ENCODE assay signal across 8 cellular contexts in genomic region chr9:85740821-85741111, GRCh38. TPM values are rescaled to one million over a fixed set of nuclear protein-coding genes. Genes with fewer than 3 reads are reported as not detected.
DNase-seq lines count a peak whose midpoint lies in the region; ATAC-seq and TF ChIP-seq lines count a peak whose summit lies in the region.

No MANE protein-coding gene starts in this region.

- DNase-seq in CD8-positive, alpha-beta T cell: no peak
- DNase-seq in activated CD8-positive, alpha-beta T cell treated with anti-CD3 and anti-CD28 coated beads for 36 hours: no peak
- DNase-seq in left ventricle myocardium superior: no peak
- no peak for DNase-seq in skeletal muscle cell (ENCODE audit: low read depth)
- DNase-seq in kidney tubule cell (ENCODE audit: low spot score): no peak
- DNase-seq in HuH-7.5 (ENCODE audit: low spot score): no peak

- H3K4me3 ChIP-seq in CD8-positive, alpha-beta T cell (ENCODE audit: low read depth, low read length): peak overlapping the region; percentile 89
- peak overlapping the region; percentile 87 for H3K4me3 ChIP-seq in skeletal muscle cell (ENCODE audit: low read depth, low read length)

- intact Hi-C loops in CD8-positive, alpha-beta T cell (cut with DNase I, micrococcal nuclease): loop anchor here (1.0 to 5.0 kb wide), 7 partner anchors 17 to 1818 kb away; partner anchors contain the start of genes ISCA1 (in 1 of the 2), KIF27 (in 1 of the 2), NAA35 (in 1 of the 2) and TUT7 (in 1 of the 2)
- intact Hi-C loops in activated CD8-positive, alpha-beta T cell treated with anti-CD3 and anti-CD28 coated beads for 36 hours (cut with micrococcal nuclease): loop anchor here (5.0 kb wide), 1 partner anchor 202 kb away; the partner anchor contains the start of gene NAA35
- intact Hi-C loops in left ventricle myocardium superior (cut with micrococcal nuclease): no loop called here

- no peaks in the 10 kb centered on the region for H3K27me3 Mint-ChIP-seq in CD8-positive, alpha-beta T cell (ENCODE audit: low read depth)
- peaks cover 3% of the 10 kb centered on the region for H3K27me3 Mint-ChIP-seq in activated CD8-positive, alpha-beta T cell treated with anti-CD3 and anti-CD28 coated beads for 36 hours

- POLR2A ChIA-PET in CD8-positive, alpha-beta T cell (lab: Charles Lee): interaction anchor here (1.0 to 6.4 kb wide), 6 partner anchors 17 to 542 kb away, joined by 3 to 50 read pairs (median 4); partner anchors contain the start of gene ISCA1
- POLR2A ChIA-PET in activated CD8-positive, alpha-beta T cell treated with anti-CD3 and anti-CD28 coated beads for 36 hours (lab: Charles Lee): interaction anchor here (0.9 to 1.5 kb wide), 4 partner anchors 11 to 542 kb away, joined by 3 to 4 read pairs (median 4); partner anchors contain the start of gene ISCA1

- no peaks in the 10 kb centered on the region for H3K9me3 Mint-ChIP-seq in CD8-positive, alpha-beta T cell
- H3K9me3 Mint-ChIP-seq in activated CD8-positive, alpha-beta T cell treated with anti-CD3 and anti-CD28 coated beads for 36 hours: no peaks in the 10 kb centered on the region

- CTCF ChIA-PET in CD8-positive, alpha-beta T cell (lab: Charles Lee): interaction anchor here (0.7 to 4.7 kb wide), 5 partner anchors 11 to 42 kb away, joined by 3 to 21 read pairs (median 3); no protein-coding TSS in a partner anchor
- CTCF ChIA-PET in activated CD8-positive, alpha-beta T cell treated with anti-CD3 and anti-CD28 coated beads for 36 hours (lab: Charles Lee): interaction anchor here (1.3 to 5.2 kb wide), 4 partner anchors 25 to 130 kb away, joined by 3 to 27 read pairs (median 5); no protein-coding TSS in a partner anchor

- H3K4me1 Mint-ChIP-seq in CD8-positive, alpha-beta T cell (ENCODE audit: low read depth): peaks cover 40% of the 10 kb centered on the region
- H3K4me1 Mint-ChIP-seq in activated CD8-positive, alpha-beta T cell treated with anti-CD3 and anti-CD28 coated beads for 36 hours (ENCODE audit: low read depth): peaks cover 38% of the 10 kb centered on the region

- H3K27ac Mint-ChIP-seq in CD8-positive, alpha-beta T cell: peak overlapping the region; percentile 98
- peak overlapping the region; percentile 97 for H3K27ac Mint-ChIP-seq in activated CD8-positive, alpha-beta T cell treated with anti-CD3 and anti-CD28 coated beads for 36 hours

- peaks cover 9% of the 10 kb centered on the region for H3K36me3 Mint-ChIP-seq in CD8-positive, alpha-beta T cell
- no peaks in the 10 kb centered on the region for H3K36me3 Mint-ChIP-seq in activated CD8-positive, alpha-beta T cell treated with anti-CD3 and anti-CD28 coated beads for 36 hours (ENCODE audit: low read depth)

- H3K4me3 Mint-ChIP-seq in CD8-positive, alpha-beta T cell: peak overlapping the region; percentile 96
- H3K4me3 Mint-ChIP-seq in activated CD8-positive, alpha-beta T cell treated with anti-CD3 and anti-CD28 coated beads for 36 hours: peak overlapping the region; percentile 96

- no peaks in the 10 kb centered on the region for H3K9me3 ChIP-seq in CD8-positive, alpha-beta T cell (ENCODE audit: low read length)

- H3K27ac ChIP-seq in CD8-positive, alpha-beta T cell (ENCODE audit: low read depth, low read length): peak overlapping the region; percentile 93

- ATAC-seq in CD8-positive, alpha-beta T cell: no peak
- ATAC-seq in HG03378 (IDR thresholded peaks at IDR 0.05; ENCODE audit: unreplicated experiment) (peak; percentile 33), left ventricle myocardium superior (peak; percentile 0), HG03097 (IDR thresholded peaks at IDR 0.05; ENCODE audit: low FRiP score, unreplicated experiment) (no peak)
- no peak for ATAC-seq in activated CD8-positive, alpha-beta T cell treated with anti-CD3 and anti-CD28 coated beads for 36 hours

- peaks cover 12% of the 10 kb centered on the region for H3K4me1 ChIP-seq in CD8-positive, alpha-beta T cell (ENCODE audit: insufficient read depth, low read length)

- H3K36me3 ChIP-seq in CD8-positive, alpha-beta T cell (ENCODE audit: insufficient read depth, low read length): no peaks in the 10 kb centered on the region

- H3K27me3 ChIP-seq in CD8-positive, alpha-beta T cell (ENCODE audit: insufficient read depth, low read length): no peaks in the 10 kb centered on the region

- no peak for TF ChIP-seq CTCF in CD8-positive, alpha-beta T cell (IDR thresholded peaks at IDR 0.05)
- no peak for TF ChIP-seq CTCF in activated CD8-positive, alpha-beta T cell treated with anti-CD3 and anti-CD28 coated beads for 36 hours (IDR thresholded peaks at IDR 0.05)

RNA-seq across cellular contexts. Expression of gene AGTPBP1, which starts 1.0 kb away (rescaled TPM):
- total RNA-seq in CD8-positive, alpha-beta T cell: 10 to 100 TPM; 58.3 to 58.4 TPM
- 10 to 100 TPM; 43.9 to 46.4 TPM for total RNA-seq in activated CD8-positive, alpha-beta T cell treated with anti-CD3 and anti-CD28 coated beads for 36 hours
- total RNA-seq in left ventricle myocardium superior: 64.4 TPM

Comparison
In these comparisons a context has a peak if more than half of its experiments do, and no peak if none do; other contexts are left out.
1. ATAC-seq: peak in HG03378 (single experiment) and left ventricle myocardium superior (single experiment); none in CD8-positive, alpha-beta T cell (single experiment), activated CD8-positive, alpha-beta T cell treated with anti-CD3 and anti-CD28 coated beads for 36 hours (single experiment) and HG03097 (single experiment).